ENCODE assay signal across 36 cellular contexts in the genomic region with DNA sequence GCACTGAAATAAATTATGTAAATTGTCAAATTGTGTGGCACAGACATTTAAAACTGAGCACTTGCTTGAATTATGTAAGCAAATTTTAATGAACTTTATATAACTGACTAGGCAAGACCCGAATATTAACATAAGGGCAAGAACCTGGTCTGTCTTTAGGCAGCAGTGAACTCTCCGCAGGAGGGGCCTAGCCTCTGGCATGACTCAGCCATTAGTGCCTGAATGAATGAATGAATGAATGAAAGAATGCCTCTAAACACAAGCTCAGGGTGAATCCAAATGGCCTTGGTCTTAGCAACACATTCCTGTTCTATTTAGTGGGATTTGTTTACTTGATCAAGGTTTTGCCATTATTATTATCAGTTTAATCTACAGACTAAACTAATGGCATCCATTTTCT.
"Had no signal": no experiment of that assay in that cellular context is flagged by ENCODE, and none has a peak within 500 bp of the region (broad histone marks: within the 10 kb centered on the region; RNA-seq: fewer than 3 reads in every experiment).

No MANE protein-coding gene starts in this region.

- ATAC-seq: activated CD4-positive, alpha-beta T cell treated with anti-CD3 and anti-CD28 coated beads for 36 hours; activated CD4-positive, CD25-positive, alpha-beta regulatory T cell treated with anti-CD3 and anti-CD28 coated beads, Interleukin-2, amount 50 U/mL, for 24 hours; activated CD8-positive, alpha-beta memory T cell treated with anti-CD3 and anti-CD28 coated beads, Interleukin-2, amount 10 ng/mL, durations not matched to agents 7 days and 5 days; activated CD8-positive, alpha-beta T cell treated with anti-CD3 and anti-CD28 coated beads, Interleukin-2, amount 10 ng/mL, durations not matched to agents 7 days and 5 days; activated naive CD8-positive, alpha-beta T cell treated with anti-CD3 and anti-CD28 coated beads, Interleukin-2, amount 50 U/mL, for 24 hours; body of pancreas; T-cell; T-helper 17 cell had no signal

- H3K9me3 Mint-ChIP-seq: activated CD4-positive, alpha-beta memory T cell treated with anti-CD3 and anti-CD28 coated beads, Interleukin-2, amount 10 ng/mL, durations not matched to agents 7 days and 5 days; activated CD4-positive, alpha-beta T cell treated with anti-CD3 and anti-CD28 coated beads, Interleukin-2, amount 10 ng/mL, durations not matched to agents 7 days and 5 days; activated naive CD4-positive, alpha-beta T cell treated with anti-CD3 and anti-CD28 coated beads, Interleukin-2, amount 10 ng/mL, durations not matched to agents 7 days and 5 days; activated naive CD4-positive, alpha-beta T cell treated with anti-CD3 and anti-CD28 coated beads, Interleukin-2, amount 50 U/mL, for 24 hours; activated naive CD8-positive, alpha-beta T cell treated with anti-CD3 and anti-CD28 coated beads, Interleukin-2, amount 10 ng/mL, durations not matched to agents 7 days and 5 days; activated naive CD8-positive, alpha-beta T cell treated with anti-CD3 and anti-CD28 coated beads, Interleukin-2, amount 50 U/mL, for 24 hours; activated T-cell treated with anti-CD3 and anti-CD28 coated beads, Interleukin-2, amount 50 U/mL, for 24 hours; activated T-helper 2 cell treated with anti-CD3 and anti-CD28 coated beads, Interferon-gamma antibody, Interleukin-2, Interleukin-4, amounts not matched to agents 10 μg/mL and 5 μg/mL and 100 μg/mL, durations not matched to agents 14 hours and 24 hours and 36 hours; T-cell; T-helper 2 cell treated with Interferon-gamma antibody and Interleukin-4, amounts not matched to agents 5 μg/mL and 100 μg/mL, for 36 hours had no signal

- DNase-seq: activated CD4-positive, alpha-beta memory T cell treated with anti-CD3 and anti-CD28 coated beads, Interleukin-2, amount 10 ng/mL, durations not matched to agents 7 days and 5 days; activated CD4-positive, alpha-beta T cell treated with anti-CD3 and anti-CD28 coated beads for 1 hour; activated CD4-positive, alpha-beta T cell treated with anti-CD3 and anti-CD28 coated beads for 36 hours; activated CD4-positive, alpha-beta T cell treated with anti-CD3 and anti-CD28 coated beads for 48 hours; activated CD4-positive, alpha-beta T cell treated with anti-CD3 and anti-CD28 coated beads, Interleukin-2, amount 10 ng/mL, durations not matched to agents 7 days and 5 days; activated CD4-positive, alpha-beta T cell treated with anti-CD3 and anti-CD28 coated beads, Interleukin-2, amount 50 U/mL, for 48 hours; activated CD4-positive, CD25-positive, alpha-beta regulatory T cell; activated CD8-positive, alpha-beta memory T cell treated with anti-CD3 and anti-CD28 coated beads for 24 hours; activated CD8-positive, alpha-beta memory T cell treated with anti-CD3 and anti-CD28 coated beads, Interleukin-2, amount 10 ng/mL, durations not matched to agents 7 days and 5 days; activated CD8-positive, alpha-beta memory T cell treated with anti-CD3 and anti-CD28 coated beads, Interleukin-2, amount 50 U/mL, for 48 hours; activated CD8-positive, alpha-beta T cell treated with anti-CD3 and anti-CD28 coated beads, Interleukin-2, amount 10 ng/mL, durations not matched to agents 7 days and 5 days; activated effector memory CD4-positive, alpha-beta T cell treated with Interleukin-2 at 50 U/mL for 16 hours; activated gamma-delta T cell; activated naive CD4-positive, alpha-beta T cell treated with anti-CD3 and anti-CD28 coated beads, Interleukin-2, amount 10 ng/mL, durations not matched to agents 7 days and 5 days; activated naive CD4-positive, alpha-beta T cell treated with Interleukin-2 at 50 U/mL for 16 hours; activated naive CD8-positive, alpha-beta T cell treated with anti-CD3 and anti-CD28 coated beads, Interleukin-2, amount 10 ng/mL, durations not matched to agents 7 days and 5 days; activated naive CD8-positive, alpha-beta T cell treated with anti-CD3 and anti-CD28 coated beads, Interleukin-2, amount 50 U/mL, for 24 hours; activated T-cell treated with anti-CD3 and anti-CD28 coated beads, Interleukin-2, amount 50 U/mL, for 24 hours; activated T-cell treated with anti-CD3 and anti-CD28 coated beads, Interleukin-2, amount 50 U/mL, for 48 hours; amygdala; aorta; body of pancreas; brain microvascular endothelial cell; central memory CD4-positive, alpha-beta T cell; T-cell; T-helper 17 cell; T-helper 9 cell had no signal

- FAIRE-seq: astrocyte, TTC549 had no signal

- H3K4me1 Mint-ChIP-seq: activated CD4-positive, alpha-beta memory T cell treated with anti-CD3 and anti-CD28 coated beads, Interleukin-2, amount 10 ng/mL, durations not matched to agents 7 days and 5 days; activated CD4-positive, alpha-beta T cell treated with anti-CD3 and anti-CD28 coated beads for 36 hours; activated CD4-positive, alpha-beta T cell treated with anti-CD3 and anti-CD28 coated beads, Interleukin-2, amount 10 ng/mL, durations not matched to agents 7 days and 5 days; activated CD8-positive, alpha-beta memory T cell treated with anti-CD3 and anti-CD28 coated beads, Interleukin-2, amount 10 ng/mL, durations not matched to agents 7 days and 5 days; activated naive CD4-positive, alpha-beta T cell treated with anti-CD3 and anti-CD28 coated beads, Interleukin-2, amount 10 ng/mL, durations not matched to agents 7 days and 5 days; activated naive CD4-positive, alpha-beta T cell treated with anti-CD3 and anti-CD28 coated beads, Interleukin-2, amount 50 U/mL, for 24 hours; activated naive CD8-positive, alpha-beta T cell treated with anti-CD3 and anti-CD28 coated beads, Interleukin-2, amount 10 ng/mL, durations not matched to agents 7 days and 5 days; activated naive CD8-positive, alpha-beta T cell treated with anti-CD3 and anti-CD28 coated beads, Interleukin-2, amount 50 U/mL, for 24 hours; T-cell; T-helper 17 cell had no signal

- H3K4me3 Mint-ChIP-seq: activated CD4-positive, alpha-beta memory T cell treated with anti-CD3 and anti-CD28 coated beads, Interleukin-2, amount 10 ng/mL, durations not matched to agents 7 days and 5 days; activated CD4-positive, alpha-beta T cell treated with anti-CD3 and anti-CD28 coated beads for 36 hours; activated CD4-positive, alpha-beta T cell treated with anti-CD3 and anti-CD28 coated beads, Interleukin-2, amount 10 ng/mL, durations not matched to agents 7 days and 5 days; activated CD8-positive, alpha-beta memory T cell treated with anti-CD3 and anti-CD28 coated beads, Interleukin-2, amount 10 ng/mL, durations not matched to agents 7 days and 5 days; activated CD8-positive, alpha-beta T cell treated with anti-CD3 and anti-CD28 coated beads, Interleukin-2, amount 10 ng/mL, durations not matched to agents 7 days and 5 days; activated naive CD4-positive, alpha-beta T cell treated with anti-CD3 and anti-CD28 coated beads, Interleukin-2, amount 10 ng/mL, durations not matched to agents 7 days and 5 days; activated naive CD4-positive, alpha-beta T cell treated with anti-CD3 and anti-CD28 coated beads, Interleukin-2, amount 50 U/mL, for 24 hours; activated naive CD8-positive, alpha-beta T cell; activated naive CD8-positive, alpha-beta T cell treated with anti-CD3 and anti-CD28 coated beads, Interleukin-2, amount 10 ng/mL, durations not matched to agents 7 days and 5 days; activated naive CD8-positive, alpha-beta T cell treated with anti-CD3 and anti-CD28 coated beads, Interleukin-2, amount 50 U/mL, for 24 hours; activated T-cell treated with anti-CD3 and anti-CD28 coated beads, Interleukin-2, amount 50 U/mL, for 24 hours; T-cell; T-helper 17 cell; T-helper 2 cell treated with Interferon-gamma antibody and Interleukin-4, amounts not matched to agents 5 μg/mL and 100 μg/mL, for 36 hours had no signal

- H3K4me3 ChIP-seq: body of pancreas, breast epithelium had no signal

- H3K27ac ChIP-seq: body of pancreas, brain microvascular endothelial cell, breast epithelium, VCaP had no signal

- H3K27me3 ChIP-seq: body of pancreas, brain microvascular endothelial cell, breast epithelium had no signal

- H3K4me1 ChIP-seq: body of pancreas, breast epithelium had no signal

- H3K36me3 ChIP-seq: brain microvascular endothelial cell, breast epithelium had no signal

- H3K27ac Mint-ChIP-seq: activated CD4-positive, alpha-beta memory T cell treated with anti-CD3 and anti-CD28 coated beads, Interleukin-2, amount 10 ng/mL, durations not matched to agents 7 days and 5 days; activated CD4-positive, alpha-beta T cell treated with anti-CD3 and anti-CD28 coated beads for 36 hours; activated CD4-positive, alpha-beta T cell treated with anti-CD3 and anti-CD28 coated beads, Interleukin-2, amount 10 ng/mL, durations not matched to agents 7 days and 5 days; activated CD8-positive, alpha-beta memory T cell treated with anti-CD3 and anti-CD28 coated beads, Interleukin-2, amount 10 ng/mL, durations not matched to agents 7 days and 5 days; activated CD8-positive, alpha-beta T cell treated with anti-CD3 and anti-CD28 coated beads, Interleukin-2, amount 10 ng/mL, durations not matched to agents 7 days and 5 days; activated naive CD4-positive, alpha-beta T cell treated with anti-CD3 and anti-CD28 coated beads, Interleukin-2, amount 10 ng/mL, durations not matched to agents 7 days and 5 days; activated naive CD4-positive, alpha-beta T cell treated with anti-CD3 and anti-CD28 coated beads, Interleukin-2, amount 50 U/mL, for 24 hours; activated naive CD8-positive, alpha-beta T cell; activated naive CD8-positive, alpha-beta T cell treated with anti-CD3 and anti-CD28 coated beads, Interleukin-2, amount 10 ng/mL, durations not matched to agents 7 days and 5 days; activated naive CD8-positive, alpha-beta T cell treated with anti-CD3 and anti-CD28 coated beads, Interleukin-2, amount 50 U/mL, for 24 hours; activated T-cell treated with anti-CD3 and anti-CD28 coated beads, Interleukin-2, amount 50 U/mL, for 24 hours; activated T-helper 2 cell treated with anti-CD3 and anti-CD28 coated beads, Interferon-gamma antibody, Interleukin-2, Interleukin-4, amounts not matched to agents 10 μg/mL and 5 μg/mL and 100 μg/mL, durations not matched to agents 14 hours and 24 hours and 36 hours; T-cell; T-helper 17 cell; T-helper 2 cell treated with Interferon-gamma antibody and Interleukin-4, amounts not matched to agents 5 μg/mL and 100 μg/mL, for 36 hours had no signal

- H3K9me3 ChIP-seq: body of pancreas, breast epithelium had no signal

- H3K36me3 Mint-ChIP-seq: activated CD8-positive, alpha-beta memory T cell treated with anti-CD3 and anti-CD28 coated beads, Interleukin-2, amount 10 ng/mL, durations not matched to agents 7 days and 5 days; activated naive CD4-positive, alpha-beta T cell treated with anti-CD3 and anti-CD28 coated beads, Interleukin-2, amount 10 ng/mL, durations not matched to agents 7 days and 5 days; activated naive CD4-positive, alpha-beta T cell treated with anti-CD3 and anti-CD28 coated beads, Interleukin-2, amount 50 U/mL, for 24 hours; activated naive CD8-positive, alpha-beta T cell; activated naive CD8-positive, alpha-beta T cell treated with anti-CD3 and anti-CD28 coated beads, Interleukin-2, amount 10 ng/mL, durations not matched to agents 7 days and 5 days; T-cell had no signal

- H3K27me3 Mint-ChIP-seq: activated CD4-positive, alpha-beta memory T cell treated with anti-CD3 and anti-CD28 coated beads, Interleukin-2, amount 10 ng/mL, durations not matched to agents 7 days and 5 days; activated CD4-positive, alpha-beta T cell treated with anti-CD3 and anti-CD28 coated beads, Interleukin-2, amount 10 ng/mL, durations not matched to agents 7 days and 5 days; activated CD8-positive, alpha-beta memory T cell treated with anti-CD3 and anti-CD28 coated beads, Interleukin-2, amount 10 ng/mL, durations not matched to agents 7 days and 5 days; activated naive CD4-positive, alpha-beta T cell treated with anti-CD3 and anti-CD28 coated beads, Interleukin-2, amount 10 ng/mL, durations not matched to agents 7 days and 5 days; activated naive CD8-positive, alpha-beta T cell; activated naive CD8-positive, alpha-beta T cell treated with anti-CD3 and anti-CD28 coated beads, Interleukin-2, amount 10 ng/mL, durations not matched to agents 7 days and 5 days; activated naive CD8-positive, alpha-beta T cell treated with anti-CD3 and anti-CD28 coated beads, Interleukin-2, amount 50 U/mL, for 24 hours; activated T-cell treated with anti-CD3 and anti-CD28 coated beads, Interleukin-2, amount 50 U/mL, for 24 hours had no signal
